Comparison of ENCODE assay signal across 1 cellular context in the genomic region with DNA sequence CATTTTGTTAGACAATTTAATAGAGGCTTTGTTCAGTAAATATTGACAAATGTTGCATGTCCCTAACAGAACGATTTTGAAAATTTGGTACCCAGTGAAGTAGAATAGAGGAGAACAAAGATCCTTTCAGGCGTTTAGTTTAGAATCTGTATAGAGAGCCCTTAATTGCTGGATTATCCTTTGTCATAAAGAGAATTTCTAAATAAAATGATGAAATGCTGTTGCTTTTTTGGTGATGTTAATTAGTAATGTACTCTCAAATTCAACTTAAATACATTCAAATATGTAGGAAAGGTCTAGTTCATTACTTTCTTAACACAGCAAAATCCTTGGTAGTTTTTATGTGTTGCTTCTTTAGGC.
TF ChIP-seq lines count a peak whose summit lies in the region.

No MANE protein-coding gene starts in this region.

TF ChIP-seq in IMR-90, 13 proteins besides CTCF, POLR2A, EP300 and RAD21 (continued from another document):
- TF ChIP-seq FOS (IDR thresholded peaks at IDR 0.05; ENCODE audit: low read depth, low read length) (no peak), RFX5 (IDR thresholded peaks at IDR 0.05; ENCODE audit: low read depth, low read length) (no peak), RCOR1 (IDR thresholded peaks at IDR 0.05; ENCODE audit: insufficient replicate concordance, low read length) (no peak)
TF ChIP-seq in IMR-90: peak in this region for 0.
